In the genomic region with DNA sequence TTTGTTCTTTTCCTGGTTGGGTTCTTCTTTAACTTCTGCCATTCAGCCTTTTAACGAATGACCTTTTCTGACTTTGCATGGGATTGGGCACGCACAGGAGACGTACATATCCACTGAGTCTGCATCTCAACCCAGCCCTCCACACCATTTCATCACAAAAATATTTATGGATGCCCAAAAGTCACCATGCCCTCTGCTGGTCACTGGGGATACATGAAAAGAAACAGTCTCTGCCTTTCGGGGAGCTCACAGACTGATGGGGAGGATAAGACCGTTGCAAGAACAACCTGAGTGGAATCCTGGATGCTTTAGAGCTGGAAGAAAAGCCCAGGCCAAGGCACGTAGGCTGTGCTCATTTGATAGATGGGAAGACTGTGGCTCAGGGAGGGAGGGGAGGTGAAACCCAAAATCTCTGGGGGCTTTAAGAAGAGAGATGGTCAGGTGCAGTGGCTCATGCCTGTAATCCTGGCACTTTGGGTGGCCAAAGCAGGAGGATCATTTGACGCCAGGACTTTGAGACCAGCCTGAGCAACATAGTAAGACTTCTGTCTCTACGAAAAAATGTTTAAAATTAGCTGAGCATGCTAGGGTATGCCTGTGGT, we compare ENCODE assay signal across 8 cellular contexts. TPM values are rescaled to one million over a fixed set of nuclear protein-coding genes. Genes with fewer than 3 reads are reported as not detected.
A peak's percentile ranks its signal among the peaks of the same experiment; 100 is the strongest.
DNase-seq lines count a peak whose midpoint lies in the region; ATAC-seq and FAIRE-seq lines count a peak whose summit lies in the region.

No MANE protein-coding gene starts in this region.

- FAIRE-seq in A204.1 (lab: Jason Lieb, UNC): peak; percentile 77

- peak; percentile 60 for ATAC-seq in activated naive CD8-positive, alpha-beta T cell treated with anti-CD3 and anti-CD28 coated beads, Interleukin-2, amount 50 U/mL, for 24 hours
- peak; percentile 66 to 67 for ATAC-seq in stimulated activated naive B cell treated with anti-CD40 and anti-IgM and Interleukin-4, amounts not matched to agents 10 μg/mL and 1 μg/mL and 100 μg/mL, for 72 hours (replicated peaks)
- no peak for ATAC-seq in HG02870 (IDR thresholded peaks at IDR 0.05; ENCODE audit: unreplicated experiment)
- ATAC-seq in HG02884 (IDR thresholded peaks at IDR 0.05; ENCODE audit: unreplicated experiment): no peak

- peak; percentile 49 for DNase-seq in Daoy (ENCODE audit: low read depth)
- peak; percentile 38 for DNase-seq in NCI-H1694 treated with DMSO at 0.1 percent for 48 hours (lab: John Stamatoyannopoulos, UW)
- DNase-seq in activated naive CD8-positive, alpha-beta T cell treated with anti-CD3 and anti-CD28 coated beads, Interleukin-2, amount 50 U/mL, for 24 hours: no peak
- DNase-seq in hepatic stellate cell (ENCODE audit: low spot score): peak; percentile 72
- DNase-seq in stimulated activated naive B cell treated with anti-CD40 and anti-IgM and Interleukin-4, amounts not matched to agents 10 μg/mL and 1 μg/mL and 100 μg/mL, for 72 hours: no peak

- H3K27me3 Mint-ChIP-seq in activated naive CD8-positive, alpha-beta T cell treated with anti-CD3 and anti-CD28 coated beads, Interleukin-2, amount 50 U/mL, for 24 hours: peaks cover 8% of the 10 kb centered on the region
- H3K27me3 Mint-ChIP-seq in stimulated activated naive B cell treated with anti-CD40 and anti-IgM and Interleukin-4, amounts not matched to agents 10 μg/mL and 1 μg/mL and 100 μg/mL, for 72 hours: peaks cover 20% of the 10 kb centered on the region in 2 donors

- no peaks in the 10 kb centered on the region for H3K36me3 Mint-ChIP-seq in activated naive CD8-positive, alpha-beta T cell treated with anti-CD3 and anti-CD28 coated beads, Interleukin-2, amount 50 U/mL, for 24 hours (ENCODE audit: low read depth)
- H3K36me3 Mint-ChIP-seq in stimulated activated naive B cell treated with anti-CD40 and anti-IgM and Interleukin-4, amounts not matched to agents 10 μg/mL and 1 μg/mL and 100 μg/mL, for 72 hours: no peaks in the 10 kb centered on the region

- no peak overlapping the region for H3K27ac Mint-ChIP-seq in activated naive CD8-positive, alpha-beta T cell treated with anti-CD3 and anti-CD28 coated beads, Interleukin-2, amount 50 U/mL, for 24 hours
- H3K27ac Mint-ChIP-seq in stimulated activated naive B cell treated with anti-CD40 and anti-IgM and Interleukin-4, amounts not matched to agents 10 μg/mL and 1 μg/mL and 100 μg/mL, for 72 hours: no peak overlapping the region

- H3K4me3 Mint-ChIP-seq in activated naive CD8-positive, alpha-beta T cell treated with anti-CD3 and anti-CD28 coated beads, Interleukin-2, amount 50 U/mL, for 24 hours: no peak overlapping the region
- no peak overlapping the region for H3K4me3 Mint-ChIP-seq in stimulated activated naive B cell treated with anti-CD40 and anti-IgM and Interleukin-4, amounts not matched to agents 10 μg/mL and 1 μg/mL and 100 μg/mL, for 72 hours

- H3K4me1 Mint-ChIP-seq in activated naive CD8-positive, alpha-beta T cell treated with anti-CD3 and anti-CD28 coated beads, Interleukin-2, amount 50 U/mL, for 24 hours: peaks cover 6% of the 10 kb centered on the region
- H3K4me1 Mint-ChIP-seq in stimulated activated naive B cell treated with anti-CD40 and anti-IgM and Interleukin-4, amounts not matched to agents 10 μg/mL and 1 μg/mL and 100 μg/mL, for 72 hours: peaks cover 2 to 7% of the 10 kb centered on the region in 2 donors

- H3K9me3 Mint-ChIP-seq in activated naive CD8-positive, alpha-beta T cell treated with anti-CD3 and anti-CD28 coated beads, Interleukin-2, amount 50 U/mL, for 24 hours: no peaks in the 10 kb centered on the region
- no peaks in the 10 kb centered on the region for H3K9me3 Mint-ChIP-seq in stimulated activated naive B cell treated with anti-CD40 and anti-IgM and Interleukin-4, amounts not matched to agents 10 μg/mL and 1 μg/mL and 100 μg/mL, for 72 hours

RNA-seq across cellular contexts. Expression of gene MT2A, which starts 7.9 kb away (rescaled TPM):
- 207 and 248 TPM in 2 replicates for total RNA-seq in Daoy (2014; rRNA removed; shearing (Covaris generic))

RNA-seq across cellular contexts. Expression of gene MT3, which starts 11.2 kb away (rescaled TPM):
- total RNA-seq in Daoy (2014; rRNA removed; shearing (Covaris generic)): not detected in 2 replicates

RNA-seq across cellular contexts. Expression of gene MT1E, which starts 25.1 kb away (rescaled TPM):
- total RNA-seq in Daoy (2014; rRNA removed; shearing (Covaris generic)): 248 and 365 TPM in 2 replicates

RNA-seq across cellular contexts. Expression of gene MT1M, which starts 32.0 kb away (rescaled TPM):
- total RNA-seq in Daoy (2014; rRNA removed; shearing (Covaris generic)): 0.74 and 7.4 TPM in 2 replicates

RNA-seq across cellular contexts. Expression of gene MT4, which starts 35.6 kb away (rescaled TPM):
- not detected in 2 replicates for total RNA-seq in Daoy (2014; rRNA removed; shearing (Covaris generic))

Comparison
In these comparisons a context has a peak if more than half of its experiments do, and no peak if none do; other contexts are left out.
1. DNase-seq: peak in Daoy (single experiment), NCI-H1694 treated with DMSO at 0.1 percent for 48 hours (single experiment) and hepatic stellate cell (single experiment); none in activated naive CD8-positive, alpha-beta T cell treated with anti-CD3 and anti-CD28 coated beads, Interleukin-2, amount 50 U/mL, for 24 hours (single experiment) and stimulated activated naive B cell treated with anti-CD40 and anti-IgM and Interleukin-4, amounts not matched to agents 10 μg/mL and 1 μg/mL and 100 μg/mL, for 72 hours (single experiment).
2. ATAC-seq: peak in activated naive CD8-positive, alpha-beta T cell treated with anti-CD3 and anti-CD28 coated beads, Interleukin-2, amount 50 U/mL, for 24 hours (single experiment) and stimulated activated naive B cell treated with anti-CD40 and anti-IgM and Interleukin-4, amounts not matched to agents 10 μg/mL and 1 μg/mL and 100 μg/mL, for 72 hours (2 of 2); none in HG02870 (single experiment) and HG02884 (single experiment).